Comparison of ENCODE assay signal across 1 cellular context in genomic region chr7:96708872-96709271, GRCh38.
TF ChIP-seq lines count a peak whose summit lies in the region.

No MANE protein-coding gene starts in this region.

TF ChIP-seq in GM12878, 131 proteins besides CTCF, POLR2A, EP300 and RAD21 (continued from another document):
- TF ChIP-seq IKZF1 (conservative IDR thresholded peaks at IDR 0.05) (no peak), KAT2A (conservative IDR thresholded peaks at IDR 0.05; ENCODE audit: control insufficient read depth, low read depth, low read length) (no peak), MYB (IDR thresholded peaks at IDR 0.05; ENCODE audit: borderline replicate concordance, low read depth, low read length) (no peak), RAD51 (IDR thresholded peaks at IDR 0.05) (no peak), NRF1 (conservative IDR thresholded peaks at IDR 0.05; ENCODE audit: low read depth, low read length) (no peak), NFXL1 (IDR thresholded peaks at IDR 0.05; ENCODE audit: borderline replicate concordance) (no peak), EED (IDR thresholded peaks at IDR 0.05; ENCODE audit: low read depth) (no peak)
- TF ChIP-seq, protein P1, sequence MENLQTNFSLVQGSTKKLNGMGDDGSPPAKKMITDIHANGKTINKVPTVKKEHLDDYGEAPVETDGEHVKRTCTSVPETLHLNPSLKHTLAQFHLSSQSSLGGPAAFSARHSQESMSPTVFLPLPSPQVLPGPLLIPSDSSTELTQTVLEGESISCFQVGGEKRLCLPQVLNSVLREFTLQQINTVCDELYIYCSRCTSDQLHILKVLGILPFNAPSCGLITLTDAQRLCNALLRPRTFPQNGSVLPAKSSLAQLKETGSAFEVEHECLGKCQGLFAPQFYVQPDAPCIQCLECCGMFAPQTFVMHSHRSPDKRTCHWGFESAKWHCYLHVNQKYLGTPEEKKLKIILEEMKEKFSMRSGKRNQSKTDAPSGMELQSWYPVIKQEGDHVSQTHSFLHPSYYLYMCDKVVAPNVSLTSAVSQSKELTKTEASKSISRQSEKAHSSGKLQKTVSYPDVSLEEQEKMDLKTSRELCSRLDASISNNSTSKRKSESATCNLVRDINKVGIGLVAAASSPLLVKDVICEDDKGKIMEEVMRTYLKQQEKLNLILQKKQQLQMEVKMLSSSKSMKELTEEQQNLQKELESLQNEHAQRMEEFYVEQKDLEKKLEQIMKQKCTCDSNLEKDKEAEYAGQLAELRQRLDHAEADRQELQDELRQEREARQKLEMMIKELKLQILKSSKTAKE (IDR thresholded peaks at IDR 0.05; ENCODE audit: low read depth, poor library complexity, severe bottlenecking): no peak
- TF ChIP-seq, protein P2, sequence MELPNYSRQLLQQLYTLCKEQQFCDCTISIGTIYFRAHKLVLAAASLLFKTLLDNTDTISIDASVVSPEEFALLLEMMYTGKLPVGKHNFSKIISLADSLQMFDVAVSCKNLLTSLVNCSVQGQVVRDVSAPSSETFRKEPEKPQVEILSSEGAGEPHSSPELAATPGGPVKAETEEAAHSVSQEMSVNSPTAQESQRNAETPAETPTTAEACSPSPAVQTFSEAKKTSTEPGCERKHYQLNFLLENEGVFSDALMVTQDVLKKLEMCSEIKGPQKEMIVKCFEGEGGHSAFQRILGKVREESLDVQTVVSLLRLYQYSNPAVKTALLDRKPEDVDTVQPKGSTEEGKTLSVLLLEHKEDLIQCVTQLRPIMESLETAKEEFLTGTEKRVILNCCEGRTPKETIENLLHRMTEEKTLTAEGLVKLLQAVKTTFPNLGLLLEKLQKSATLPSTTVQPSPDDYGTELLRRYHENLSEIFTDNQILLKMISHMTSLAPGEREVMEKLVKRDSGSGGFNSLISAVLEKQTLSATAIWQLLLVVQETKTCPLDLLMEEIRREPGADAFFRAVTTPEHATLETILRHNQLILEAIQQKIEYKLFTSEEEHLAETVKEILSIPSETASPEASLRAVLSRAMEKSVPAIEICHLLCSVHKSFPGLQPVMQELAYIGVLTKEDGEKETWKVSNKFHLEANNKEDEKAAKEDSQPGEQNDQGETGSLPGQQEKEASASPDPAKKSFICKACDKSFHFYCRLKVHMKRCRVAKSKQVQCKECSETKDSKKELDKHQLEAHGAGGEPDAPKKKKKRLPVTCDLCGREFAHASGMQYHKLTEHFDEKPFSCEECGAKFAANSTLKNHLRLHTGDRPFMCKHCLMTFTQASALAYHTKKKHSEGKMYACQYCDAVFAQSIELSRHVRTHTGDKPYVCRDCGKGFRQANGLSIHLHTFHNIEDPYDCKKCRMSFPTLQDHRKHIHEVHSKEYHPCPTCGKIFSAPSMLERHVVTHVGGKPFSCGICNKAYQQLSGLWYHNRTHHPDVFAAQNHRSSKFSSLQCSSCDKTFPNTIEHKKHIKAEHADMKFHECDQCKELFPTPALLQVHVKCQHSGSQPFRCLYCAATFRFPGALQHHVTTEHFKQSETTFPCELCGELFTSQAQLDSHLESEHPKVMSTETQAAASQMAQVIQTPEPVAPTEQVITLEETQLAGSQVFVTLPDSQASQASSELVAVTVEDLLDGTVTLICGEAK (IDR thresholded peaks at IDR 0.05; ENCODE audit: borderline replicate concordance): no peak
TF ChIP-seq in GM12878: peak in this region for 0.
